In genomic region chr12:51926718-51927117, GRCh38 we compare ENCODE assay signal across 8 cellular contexts. TPM values are rescaled to one million over a fixed set of nuclear protein-coding genes. Genes with fewer than 3 reads are reported as not detected.
DNase-seq lines count a peak whose midpoint lies in the region; ATAC-seq and TF ChIP-seq lines count a peak whose summit lies in the region.

No MANE protein-coding gene starts in this region.

- peak; percentile 44; the same call in 1 of the 2 replicates for TF ChIP-seq CTCF in BJ (IDR thresholded peaks at IDR 0.05; ENCODE audit: insufficient read depth, low read depth, low read length)
- peak; percentile 23 for TF ChIP-seq CTCF in HL-60 (IDR thresholded peaks at IDR 0.05; ENCODE audit: insufficient read depth, low read length)
- peak; percentile 84 for TF ChIP-seq CTCF in epithelial cell of esophagus (IDR thresholded peaks at IDR 0.05; ENCODE audit: insufficient read depth, low read depth, low read length, missing control alignments)
- peak; percentile 64 for TF ChIP-seq CTCF in retinal pigment epithelial cell (conservative IDR thresholded peaks at IDR 0.05; ENCODE audit: low read depth, low read length)

- POLR2A ChIA-PET in BJ (lab: Charles Lee) = no interaction called here

- DNase-seq in BJ (ENCODE audit: low read depth) = no peak
- DNase-seq in HL-60 (ENCODE audit: low read depth in 1 of 2, low spot score in 1 of 2) = peak in 1 of 2 experiments; percentile 50
- peak; percentile 74 for DNase-seq in activated CD4-positive, alpha-beta T cell treated with anti-CD3 and anti-CD28 coated beads for 48 hours
- DNase-seq in epithelial cell of esophagus (ENCODE audit: low read depth) = peak; percentile 82
- no peak for DNase-seq in retinal pigment epithelial cell (ENCODE audit: low read depth)
- no peak for DNase-seq in DMS79 (lab: John Stamatoyannopoulos, UW)

- H3K4me3 ChIP-seq in BJ (ENCODE audit: low read depth, low read length) (no peak overlapping the region), HL-60 (replicated peaks; ENCODE audit: insufficient read depth, low read length) (no peak overlapping the region), epithelial cell of esophagus (ENCODE audit: low read length) (no peak overlapping the region), retinal pigment epithelial cell (ENCODE audit: low read length) (no peak overlapping the region)

- no peaks in the 10 kb centered on the region; the same call in 1 of the 2 replicates for H3K27me3 ChIP-seq in BJ (ENCODE audit: control insufficient read depth, insufficient read depth, low read length)
- no peaks in the 10 kb centered on the region for H3K27me3 ChIP-seq in HL-60 (ENCODE audit: insufficient read depth, poor library complexity, severe bottlenecking)

- ATAC-seq in GM21447 (IDR thresholded peaks at IDR 0.05; ENCODE audit: unreplicated experiment) = no peak
- no peak for ATAC-seq in HG03521 (IDR thresholded peaks at IDR 0.05; ENCODE audit: unreplicated experiment)

- H3K36me3 ChIP-seq in BJ (ENCODE audit: control insufficient read depth, insufficient read depth, low read length) = no peaks in the 10 kb centered on the region

- H3K27ac ChIP-seq in HL-60 (replicated peaks) = no peak overlapping the region

- CTCF ChIA-PET in BJ (lab: Yijun Ruan, JAX) = interaction anchor here (1.0 to 8.8 kb wide), 15 partner anchors 8 to 99 kb away, joined by 3 to 165 read pairs (median 5); partner anchors contain the start of gene ACVRL1

RNA-seq across cellular contexts. Expression of gene ACVRL1, which starts 19.4 kb away (rescaled TPM):
- 7.8 and 13.1 TPM in 2 replicates for polyA plus RNA-seq in BJ (2011; rRNA removed)
- 8.3 and 20.0 TPM in 2 replicates for polyA minus RNA-seq in BJ (2011; rRNA and poly(A)+ RNA removed)

RNA-seq across cellular contexts. Expression of gene ACVR1B, which starts 24.8 kb away (rescaled TPM):
- 12.6 and 12.9 TPM in 2 replicates for polyA plus RNA-seq in BJ (2011; rRNA removed)
- 10.7 and 14.7 TPM in 2 replicates for polyA minus RNA-seq in BJ (2011; rRNA and poly(A)+ RNA removed)

RNA-seq across cellular contexts. Expression of gene ANKRD33, which starts 38.8 kb away (rescaled TPM):
- polyA plus RNA-seq in BJ (2011; rRNA removed) = not detected in 2 replicates
- polyA minus RNA-seq in BJ (2011; rRNA and poly(A)+ RNA removed) = not detected in 2 replicates

Comparison
In these comparisons a context has a peak if more than half of its experiments do, and no peak if none do; other contexts are left out.
1. DNase-seq: peak in activated CD4-positive, alpha-beta T cell treated with anti-CD3 and anti-CD28 coated beads for 48 hours (single experiment) and epithelial cell of esophagus (single experiment); none in BJ (single experiment), retinal pigment epithelial cell (single experiment) and DMS79 (single experiment).
2. CTCF ChIP-seq: peak in every context shown above with its lines; median percentile 84 in epithelial cell of esophagus; 64 in retinal pigment epithelial cell; 44 in BJ; 23 in HL-60.